In genomic region chr3:49357141-49357465, GRCh38 we compare ENCODE assay signal across 8 cellular contexts. TPM values are rescaled to one million over a fixed set of nuclear protein-coding genes. Genes with fewer than 3 reads are reported as not detected.
A peak's percentile ranks its signal among the peaks of the same experiment; 100 is the strongest.
DNase-seq lines count a peak whose midpoint lies in the region; ATAC-seq, FAIRE-seq and TF ChIP-seq lines count a peak whose summit lies in the region.
"Not testable (repeated sequence)": the region's sequence is repeated elsewhere in the genome, so short reads cannot be mapped to it uniquely, and the experiment has no call there.

No MANE protein-coding gene starts in this region.

- H3K9me3 Mint-ChIP-seq in CD14-positive monocyte; activated naive CD8-positive, alpha-beta T cell treated with anti-CD3 and anti-CD28 coated beads, Interleukin-2, amount 50 U/mL, for 24 hours; endodermal cell: not testable (repeated sequence)

- H3K9me2 ChIP-seq in SU-DHL-6 (replicated peaks; ENCODE audit: insufficient read depth, low read length) = not testable (repeated sequence)

- H3K36me3 Mint-ChIP-seq in CD14-positive monocyte (peaks cover 55 to 66% of the 10 kb centered on the region in 2 donors), endodermal cell (ENCODE audit: low read depth) (peaks cover 51% of the 10 kb centered on the region)
- H3K36me3 Mint-ChIP-seq in activated naive CD8-positive, alpha-beta T cell treated with anti-CD3 and anti-CD28 coated beads, Interleukin-2, amount 50 U/mL, for 24 hours (ENCODE audit: low read depth) = peaks cover 47% of the 10 kb centered on the region

- not testable (repeated sequence) for H3K4me1 ChIP-seq in endodermal cell (ENCODE audit: control insufficient read depth, insufficient read depth, low read length); testis
- H3K4me1 ChIP-seq in kidney (ENCODE audit: control insufficient read depth in 1 of 2, insufficient read depth in 1 of 2, low read depth in 1 of 2, low read length in 2 of 2) = peaks cover 14 to 22% of the 10 kb centered on the region in 2 donors

- not testable (repeated sequence) for TF ChIP-seq CTCF in CD14-positive monocyte (IDR thresholded peaks at IDR 0.05); SU-DHL-6 (IDR thresholded peaks at IDR 0.05; ENCODE audit: insufficient read depth, low read length, poor library complexity, severe bottlenecking); endodermal cell (conservative IDR thresholded peaks at IDR 0.05); kidney (IDR thresholded peaks at IDR 0.05; ENCODE audit: borderline replicate concordance, extremely low read depth, insufficient read depth); omental fat pad (IDR thresholded peaks at IDR 0.05); testis (IDR thresholded peaks at IDR 0.05)

- H3K27ac ChIP-seq in SU-DHL-6 (ENCODE audit: low read depth, low read length); endodermal cell (ENCODE audit: low read depth, low read length): not testable (repeated sequence)
- peak overlapping the region; percentile 87 to 89 for H3K27ac ChIP-seq in kidney (ENCODE audit: low read depth in 2 of 2, low read length in 2 of 2)
- peak overlapping the region; percentile 71 to 78 for H3K27ac ChIP-seq in testis

- H3K27me3 Mint-ChIP-seq in CD14-positive monocyte (ENCODE audit: low read depth in 3 of 3); activated naive CD8-positive, alpha-beta T cell treated with anti-CD3 and anti-CD28 coated beads, Interleukin-2, amount 50 U/mL, for 24 hours; endodermal cell (ENCODE audit: insufficient read depth): not testable (repeated sequence)

- ATAC-seq in HG03196 (IDR thresholded peaks at IDR 0.05; ENCODE audit: unreplicated experiment) (peak; percentile 10), omental fat pad (ENCODE audit: low FRiP score) (peak; percentile 6)
- not testable (repeated sequence) for ATAC-seq in activated naive CD8-positive, alpha-beta T cell treated with anti-CD3 and anti-CD28 coated beads, Interleukin-2, amount 50 U/mL, for 24 hours

- not testable (repeated sequence) for H4K20me1 ChIP-seq in SU-DHL-6 (ENCODE audit: low read depth, low read length)

- not testable (repeated sequence) for H3K27me3 ChIP-seq in SU-DHL-6 (ENCODE audit: low read length); endodermal cell (ENCODE audit: control insufficient read depth, insufficient read depth, low read length, poor library complexity, severe bottlenecking); testis

- peaks cover 30% of the 10 kb centered on the region for H3F3A ChIP-seq in SU-DHL-6 (ENCODE audit: insufficient read depth)

- H3K27ac Mint-ChIP-seq in CD14-positive monocyte = peak overlapping the region; percentile 97 to 99 (median 98)
- peak overlapping the region; percentile 97 for H3K27ac Mint-ChIP-seq in activated naive CD8-positive, alpha-beta T cell treated with anti-CD3 and anti-CD28 coated beads, Interleukin-2, amount 50 U/mL, for 24 hours
- peak overlapping the region; percentile 96 for H3K27ac Mint-ChIP-seq in endodermal cell

- DNase-seq in CD14-positive monocyte (ENCODE audit: low spot score); activated naive CD8-positive, alpha-beta T cell treated with anti-CD3 and anti-CD28 coated beads, Interleukin-2, amount 50 U/mL, for 24 hours; endodermal cell; omental fat pad (ENCODE audit: low spot score); testis: not testable (repeated sequence)
- peak; percentile 12 for DNase-seq in kidney

- intact Hi-C loops in CD14-positive monocyte (cut with micrococcal nuclease) = loop anchor here (2.0 to 5.0 kb wide), 2 partner anchors 16 to 55 kb away; partner anchors contain the start of genes RHOA (in 1 of the 2), TCTA (in 1 of the 2) and USP4 (in 1 of the 2)
- intact Hi-C loops in kidney (cut with DNase I); testis (cut with DNase I; ENCODE audit: low total_unique reads): not testable (repeated sequence)

- TF ChIP-seq POLR2A in testis (IDR thresholded peaks at IDR 0.05) = not testable (repeated sequence)

- H3K9me3 ChIP-seq in SU-DHL-6 (ENCODE audit: insufficient read depth, low read length); endodermal cell (ENCODE audit: control insufficient read depth, low read length); kidney (ENCODE audit: control insufficient read depth in 1 of 2, low read length in 2 of 2); testis: not testable (repeated sequence)

- H3K4me3 ChIP-seq in SU-DHL-6 (ENCODE audit: insufficient read depth, low read length, poor library complexity, severe bottlenecking) = peak overlapping the region; percentile 65
- peak overlapping the region; percentile 91 for H3K4me3 ChIP-seq in endodermal cell (ENCODE audit: low read length)
- peak overlapping the region; percentile 90 to 98 for H3K4me3 ChIP-seq in kidney (ENCODE audit: low read length in 2 of 2)
- peak overlapping the region; percentile 74 to 82 for H3K4me3 ChIP-seq in testis

- not testable (repeated sequence) for H3K79me2 ChIP-seq in SU-DHL-6 (ENCODE audit: insufficient read depth, low read length)

- peaks cover 53% of the 10 kb centered on the region for H3K4me1 Mint-ChIP-seq in CD14-positive monocyte
- H3K4me1 Mint-ChIP-seq in activated naive CD8-positive, alpha-beta T cell treated with anti-CD3 and anti-CD28 coated beads, Interleukin-2, amount 50 U/mL, for 24 hours = peaks cover 45% of the 10 kb centered on the region
- peaks cover 11% of the 10 kb centered on the region for H3K4me1 Mint-ChIP-seq in endodermal cell

- not testable (repeated sequence) for H3K36me3 ChIP-seq in SU-DHL-6 (ENCODE audit: low read length); testis (ENCODE audit: low read depth, missing control alignments)
- H3K36me3 ChIP-seq in endodermal cell (ENCODE audit: control insufficient read depth, insufficient read depth, low read length) (peaks cover 48% of the 10 kb centered on the region), kidney (ENCODE audit: control insufficient read depth in 1 of 2, insufficient read depth in 2 of 2, low read length in 2 of 2) (peaks cover 4 to 25% of the 10 kb centered on the region in 2 donors)

- not testable (repeated sequence) for FAIRE-seq in kidney (lab: Jason Lieb, UNC)

- WGBS in endodermal cell (ENCODE audit: insufficient coverage in 1 of 2, insufficient read length in 1 of 2), 2 experiments = 84 to 97% methylated on average over 4 to 8 of the region's 11 CpGs
- WGBS in testis, 2 donors = 37 to 52% methylated on average over 6 to 11 of the region's 11 CpGs

- H3K4me3 Mint-ChIP-seq in CD14-positive monocyte (peak overlapping the region; percentile 98 to 99), endodermal cell (peak overlapping the region; percentile 94)
- peak overlapping the region; percentile 97 for H3K4me3 Mint-ChIP-seq in activated naive CD8-positive, alpha-beta T cell treated with anti-CD3 and anti-CD28 coated beads, Interleukin-2, amount 50 U/mL, for 24 hours

- H2AFZ ChIP-seq in SU-DHL-6 (ENCODE audit: low read depth, low read length, severe bottlenecking) = not testable (repeated sequence)

- H3K9ac ChIP-seq in SU-DHL-6 (ENCODE audit: low read length) (peak overlapping the region; percentile 67), kidney (ENCODE audit: low read length in 2 of 2) (peak overlapping the region; percentile 65 to 87)
- not testable (repeated sequence) for H3K9ac ChIP-seq in endodermal cell (ENCODE audit: extremely low read depth, low read length, poor library complexity, severe bottlenecking)

- peak overlapping the region; percentile 68 for H3K4me2 ChIP-seq in SU-DHL-6 (ENCODE audit: low read depth, low read length, poor library complexity, severe bottlenecking)

RNA-seq across cellular contexts. Expression of gene GPX1, which starts 1.1 kb away (rescaled TPM):
- polyA plus RNA-seq in CD14-positive monocyte (1,000 to 10,000 TPM; 1,394 to 2,105 TPM), kidney (ENCODE audit: insufficient read depth, low read depth, low replicate concordance) (454 TPM), testis (ENCODE audit: insufficient read depth, low read depth, low replicate concordance) (129 TPM)
- total RNA-seq in endodermal cell (100 to 1,000 TPM; 178 to 195 TPM), kidney (375 TPM), omental fat pad (100 to 1,000 TPM; 318 to 730 (median 464) TPM), testis (100 to 1,000 TPM; 123 to 207 TPM)
- polyA plus RNA-seq in endodermal cell (2013, experiment 1 of 2) = 137 TPM
- 132 TPM for polyA plus RNA-seq in endodermal cell (2013, experiment 2 of 2)

RNA-seq across cellular contexts. Expression of gene USP4, which starts 17.2 kb away (rescaled TPM):
- 10 to 100 TPM; 68.6 to 78.9 TPM for polyA plus RNA-seq in CD14-positive monocyte
- total RNA-seq in endodermal cell = 10 to 100 TPM; 48.3 to 48.9 TPM
- 39.3 TPM for polyA plus RNA-seq in endodermal cell (2013, experiment 1 of 2)
- 32.5 TPM for polyA plus RNA-seq in endodermal cell (2013, experiment 2 of 2)
- 72.5 TPM for total RNA-seq in kidney
- polyA plus RNA-seq in kidney (ENCODE audit: insufficient read depth, low read depth, low replicate concordance) = 28.5 TPM
- 10 to 100 TPM; 17.3 to 43.3 (median 34.6) TPM for total RNA-seq in omental fat pad
- 10 to 100 TPM; 48.0 to 72.0 TPM for total RNA-seq in testis
- polyA plus RNA-seq in testis (ENCODE audit: insufficient read depth, low read depth, low replicate concordance) = 95.1 TPM

RNA-seq across cellular contexts. Expression of gene RHOA, which starts 54.7 kb away (rescaled TPM):
- 1,000 to 10,000 TPM; 1,179 to 1,306 TPM for polyA plus RNA-seq in CD14-positive monocyte
- 100 to 1,000 TPM; 359 to 371 TPM for total RNA-seq in endodermal cell
- 416 TPM for polyA plus RNA-seq in endodermal cell (2013, experiment 1 of 2)
- polyA plus RNA-seq in endodermal cell (2013, experiment 2 of 2) = 399 TPM
- 709 TPM for total RNA-seq in kidney
- 345 TPM for polyA plus RNA-seq in kidney (ENCODE audit: insufficient read depth, low read depth, low replicate concordance)
- 100 to 1,000 TPM; 456 to 542 (median 494) TPM for total RNA-seq in omental fat pad
- 100 to 1,000 TPM; 207 to 252 TPM for total RNA-seq in testis
- 331 TPM for polyA plus RNA-seq in testis (ENCODE audit: insufficient read depth, low read depth, low replicate concordance)

RNA-seq across cellular contexts. Expression of gene TCTA, which starts 55.1 kb away (rescaled TPM):
- 10 to 100 TPM; 22.4 to 26.7 TPM for polyA plus RNA-seq in CD14-positive monocyte
- 10 to 100 TPM in 1 of 2 donors, 1 to 10 TPM in 1; 6.3 to 11.2 TPM for total RNA-seq in endodermal cell
- 8.1 TPM for polyA plus RNA-seq in endodermal cell (2013, experiment 1 of 2)
- 6.9 TPM for polyA plus RNA-seq in endodermal cell (2013, experiment 2 of 2)
- total RNA-seq in kidney = 76.7 TPM
- 83.2 TPM for polyA plus RNA-seq in kidney (ENCODE audit: insufficient read depth, low read depth, low replicate concordance)
- 10 to 100 TPM; 15.1 to 30.9 (median 24.0) TPM for total RNA-seq in omental fat pad
- 10 to 100 TPM; 31.6 to 36.1 TPM for total RNA-seq in testis
- 33.6 TPM for polyA plus RNA-seq in testis (ENCODE audit: insufficient read depth, low read depth, low replicate concordance)
